In the genomic region with DNA sequence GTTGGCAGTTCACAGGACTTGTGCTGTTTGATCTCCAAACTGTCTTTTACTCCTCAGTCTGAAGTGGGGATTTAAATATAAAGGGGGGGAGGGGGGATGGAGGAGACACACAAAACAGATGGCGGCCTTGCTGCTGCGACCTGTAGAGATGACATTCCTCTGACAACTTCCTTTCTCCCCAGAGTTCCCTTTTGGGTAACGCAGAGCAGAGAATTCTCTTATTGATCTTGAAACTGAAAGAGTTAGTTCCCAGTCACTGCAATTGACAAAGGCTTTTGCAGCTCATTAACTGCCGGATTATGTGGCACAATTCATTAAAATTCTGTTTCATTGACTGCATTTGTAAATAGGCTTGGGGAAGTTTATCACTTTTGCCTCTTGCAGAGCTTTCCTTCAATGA, we compare ENCODE assay signal across 12 cellular contexts.
DNase-seq lines count a peak whose midpoint lies in the region; ATAC-seq and TF ChIP-seq lines count a peak whose summit lies in the region.
"Had no signal": no experiment of that assay in that cellular context is flagged by ENCODE, and none has a peak within 500 bp of the region (broad histone marks: within the 10 kb centered on the region; RNA-seq: fewer than 3 reads in every experiment).

No MANE protein-coding gene starts in this region.

- no peak overlapping the region for H3K27ac Mint-ChIP-seq in endodermal cell

- H3K36me3 Mint-ChIP-seq in endodermal cell (ENCODE audit: low read depth) = no peaks in the 10 kb centered on the region

- peaks cover 18% of the 10 kb centered on the region for H3K9me3 Mint-ChIP-seq in endodermal cell

- peaks cover 40% of the 10 kb centered on the region for H3K4me1 Mint-ChIP-seq in endodermal cell

- peak; percentile 41 for ATAC-seq in HG03565 (IDR thresholded peaks at IDR 0.05; ENCODE audit: unreplicated experiment)
- no peak for ATAC-seq in HG02798 (IDR thresholded peaks at IDR 0.05; ENCODE audit: poor library complexity, unreplicated experiment)
- no peak for ATAC-seq in gastroesophageal sphincter
- ATAC-seq in Right ventricle myocardium superior (ENCODE audit: poor library complexity) = no peak

- no peak for TF ChIP-seq EP300 in gastroesophageal sphincter (IDR thresholded peaks at IDR 0.05)

- intact Hi-C loops in Right ventricle myocardium superior (cut with DNase I) = no loop called here

- no peak overlapping the region for H3K4me3 ChIP-seq in endodermal cell (ENCODE audit: low read length)
- H3K4me3 ChIP-seq in gastroesophageal sphincter = no peak overlapping the region
- H3K4me3 ChIP-seq: Peyer's patch had no signal

- peaks cover 2% of the 10 kb centered on the region for H3K27me3 Mint-ChIP-seq in endodermal cell (ENCODE audit: insufficient read depth)

- DNase-seq in NCI-H524 treated with DMSO at 0.1 percent for 48 hours (lab: John Stamatoyannopoulos, UW) (peak; percentile 34), endodermal cell (no peak), Right ventricle myocardium superior (no peak)
- no peak for DNase-seq in stimulated activated CD8-positive, alpha-beta memory T cell treated with anti-CD3 and anti-CD28 coated beads, Interleukin-4, amount 100 ng/mL, for 48 hours
- DNase-seq: NCI-H1417 treated with DMSO at 0.1 percent for 48 hours, NCI-H345, NCI-H774, SHP77 treated with DMSO at 0.1 percent for 48 hours had no signal

- H3K4me1 ChIP-seq in endodermal cell (ENCODE audit: control insufficient read depth, insufficient read depth, low read length) = peaks cover 5% of the 10 kb centered on the region
- no peaks in the 10 kb centered on the region for H3K4me1 ChIP-seq in gastroesophageal sphincter
- H3K4me1 ChIP-seq: Peyer's patch had no signal

- no peak overlapping the region for H3K9ac ChIP-seq in endodermal cell (ENCODE audit: extremely low read depth, low read length, poor library complexity, severe bottlenecking)

- no peak overlapping the region for H3K4me3 Mint-ChIP-seq in endodermal cell

- H3K27ac ChIP-seq in endodermal cell (ENCODE audit: low read depth, low read length) = peak overlapping the region; percentile 55
- H3K27ac ChIP-seq in gastroesophageal sphincter = no peak overlapping the region
- H3K27ac ChIP-seq: Peyer's patch had no signal

- H3K36me3 ChIP-seq in endodermal cell (ENCODE audit: control insufficient read depth, insufficient read depth, low read length) = no peaks in the 10 kb centered on the region
- no peaks in the 10 kb centered on the region for H3K36me3 ChIP-seq in gastroesophageal sphincter
- H3K36me3 ChIP-seq: Peyer's patch had no signal

- no peak for TF ChIP-seq POLR2A in gastroesophageal sphincter (IDR thresholded peaks at IDR 0.05)

- 58 to 64% methylated on average over 3 to 4 of the region's 4 CpGs for WGBS in endodermal cell (ENCODE audit: insufficient coverage in 1 of 2, insufficient read length in 1 of 2), 2 experiments
- 59 to 65% methylated on average over 4 of the region's 4 CpGs for WGBS in gastroesophageal sphincter (ENCODE audit: low coverage in 1 of 2), 2 donors

- peaks cover 4% of the 10 kb centered on the region for H3K9me3 ChIP-seq in endodermal cell (ENCODE audit: control insufficient read depth, low read length)
- peaks cover 0 to 10% (median 0%) of the 10 kb centered on the region in 3 donors for H3K9me3 ChIP-seq in gastroesophageal sphincter
- H3K9me3 ChIP-seq: Peyer's patch had no signal

- H3K27me3 ChIP-seq in endodermal cell (ENCODE audit: control insufficient read depth, insufficient read depth, low read length, poor library complexity, severe bottlenecking) (no peaks in the 10 kb centered on the region), gastroesophageal sphincter (peaks cover 5% of the 10 kb centered on the region)
- H3K27me3 ChIP-seq: Peyer's patch had no signal

- no peak for TF ChIP-seq CTCF in endodermal cell (conservative IDR thresholded peaks at IDR 0.05)
- TF ChIP-seq CTCF in gastroesophageal sphincter (IDR thresholded peaks at IDR 0.05) = no peak
